Comparison of ENCODE assay signal across 12 cellular contexts in the genomic region with DNA sequence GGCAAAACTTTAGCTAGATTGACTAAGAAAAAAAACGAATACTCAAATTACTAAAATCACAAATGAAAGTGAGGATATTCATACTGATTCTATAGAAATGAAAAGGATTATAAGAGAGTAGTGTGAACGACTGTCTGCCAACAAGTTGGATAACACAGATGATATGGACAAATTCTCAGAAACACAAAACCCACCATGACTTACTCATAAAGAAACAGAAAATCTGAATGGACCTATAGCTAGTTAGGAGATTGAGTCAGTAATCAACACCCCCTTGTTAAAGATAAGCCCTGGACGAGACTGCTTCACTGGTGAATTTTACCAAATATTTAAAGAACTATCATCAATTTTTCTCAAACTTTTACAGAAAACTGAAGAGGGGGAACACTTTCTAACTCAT.
DNase-seq lines count a peak whose midpoint lies in the region; ATAC-seq and TF ChIP-seq lines count a peak whose summit lies in the region.
"Had no signal": no experiment of that assay in that cellular context is flagged by ENCODE, and none has a peak within 500 bp of the region (broad histone marks: within the 10 kb centered on the region; RNA-seq: fewer than 3 reads in every experiment).

No MANE protein-coding gene starts in this region.

- H3K27ac ChIP-seq in left lung: no peak overlapping the region
- H3K27ac ChIP-seq: BLaER1, coronary artery had no signal

- ATAC-seq in GM18508 (IDR thresholded peaks at IDR 0.05; ENCODE audit: insufficient read depth, unreplicated experiment): peak; percentile 47
- peak; percentile 59 for ATAC-seq in GM19397 (IDR thresholded peaks at IDR 0.05; ENCODE audit: unreplicated experiment)
- peak; percentile 63 for ATAC-seq in HG02840 (IDR thresholded peaks at IDR 0.05; ENCODE audit: low FRiP score, unreplicated experiment)
- ATAC-seq in HG03521 (IDR thresholded peaks at IDR 0.05; ENCODE audit: unreplicated experiment): peak; percentile 58
- no peak for ATAC-seq in left lung

- H3K36me3 ChIP-seq in left lung: no peaks in the 10 kb centered on the region
- H3K36me3 ChIP-seq: BLaER1 had no signal

- TF ChIP-seq CTCF in left lung (IDR thresholded peaks at IDR 0.05): no peak

- DNase-seq in NCI-H1092 treated with DMSO at 0.1 percent for 48 hours (lab: John Stamatoyannopoulos, UW) (no peak), NCI-H1105 (lab: John Stamatoyannopoulos, UW) (no peak), left lung (no peak), NCI-H2029 treated with DMSO at 0.1 percent for 48 hours (lab: John Stamatoyannopoulos, UW) (no peak)
- DNase-seq: NCI-H1105 treated with DMSO at 0.1 percent for 48 hours, nucleus accumbens had no signal

- H3K4me1 ChIP-seq in left lung: no peaks in the 10 kb centered on the region

- no peaks in the 10 kb centered on the region for H3K27me3 ChIP-seq in left lung
- H3K27me3 ChIP-seq: BLaER1 had no signal

- no peak overlapping the region for H3K4me3 ChIP-seq in left lung
- H3K4me3 ChIP-seq: BLaER1, coronary artery had no signal

- H3K9me3 ChIP-seq in left lung: peaks cover 0 to 10% of the 10 kb centered on the region in 2 donors

- intact Hi-C loops in left lung (cut with DNase I): no loop called here
